In the genomic region with DNA sequence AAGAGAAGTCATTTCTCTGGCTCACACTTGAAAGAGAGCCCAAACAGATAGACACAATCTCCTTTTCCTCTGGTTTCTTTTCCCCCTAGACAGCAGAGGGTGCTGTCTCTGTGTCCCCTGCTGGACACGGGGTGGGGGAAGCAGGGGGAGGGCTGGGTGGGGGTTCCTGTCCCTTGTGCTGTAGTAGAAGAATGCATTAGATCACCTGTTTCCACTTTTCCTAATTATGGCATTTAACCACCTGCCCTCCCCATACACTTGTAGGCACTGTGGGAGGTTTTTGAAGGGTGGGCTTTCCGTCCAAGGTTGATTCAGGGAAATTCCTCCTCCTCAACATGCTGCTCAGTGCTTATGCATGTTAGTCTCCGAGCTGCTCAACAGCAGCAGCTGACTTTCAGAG, we compare ENCODE assay signal across 16 cellular contexts.
DNase-seq lines count a peak whose midpoint lies in the region; ATAC-seq and TF ChIP-seq lines count a peak whose summit lies in the region.
"Had no signal": no experiment of that assay in that cellular context is flagged by ENCODE, and none has a peak within 500 bp of the region (broad histone marks: within the 10 kb centered on the region; RNA-seq: fewer than 3 reads in every experiment).

No MANE protein-coding gene starts in this region.

- H2AFZ ChIP-seq in HCT116 (ENCODE audit: low read depth, low read length, poor library complexity, severe bottlenecking), result no peak overlapping the region

- TF ChIP-seq CTCF in HCT116 (IDR thresholded peaks at IDR 0.05 in 2 of 3, conservative IDR thresholded peaks at IDR 0.05 in 1 of 3; ENCODE audit: borderline replicate concordance in 1 of 3, insufficient read depth in 1 of 3, low read depth in 2 of 3, low read length in 2 of 3) (no peak; a peak in 1 of 6 replicates), WERI-Rb-1 (IDR thresholded peaks at IDR 0.05; ENCODE audit: low read depth, low read length) (peak; percentile 58; the same call in 1 of the 2 replicates), heart left ventricle (IDR thresholded peaks at IDR 0.05) (peak; percentile 23 to 57 (median 42)), omental fat pad (IDR thresholded peaks at IDR 0.05) (no peak)

- peaks cover 40% of the 10 kb centered on the region for H3K36me3 Mint-ChIP-seq in activated T-helper 2 cell treated with anti-CD3 and anti-CD28 coated beads, Interferon-gamma antibody, Interleukin-2, Interleukin-4, amounts not matched to agents 10 μg/mL and 5 μg/mL and 100 μg/mL, durations not matched to agents 14 hours and 24 hours and 36 hours (ENCODE audit: low read depth)

- ATAC-seq in HCT116 (no peak), heart left ventricle (peak; percentile 38 to 92 (median 76)), omental fat pad (ENCODE audit: low FRiP score) (peak; percentile 64), GM21528 (IDR thresholded peaks at IDR 0.05; ENCODE audit: low FRiP score, unreplicated experiment) (no peak)
- ATAC-seq: activated CD8-positive, alpha-beta T cell treated with anti-CD3 and anti-CD28 coated beads for 36 hours had no signal

- DNase-seq in HCT116 (ENCODE audit: low read depth, low spot score) (no peak), WERI-Rb-1 (peak; percentile 23), heart left ventricle (peak in 3 of 5 donors; percentile 39 to 58 (median 47)), omental fat pad (ENCODE audit: low spot score) (no peak), foreskin melanocyte (no peak)
- DNase-seq in activated T-helper 2 cell treated with anti-CD3 and anti-CD28 coated beads, Interferon-gamma antibody, Interleukin-2, Interleukin-4, amounts not matched to agents 10 μg/mL and 5 μg/mL and 100 μg/mL, durations not matched to agents 14 hours and 24 hours and 36 hours (ENCODE audit: low spot score), result no peak
- DNase-seq: activated CD8-positive, alpha-beta T cell treated with anti-CD3 and anti-CD28 coated beads for 36 hours; activated effector memory CD4-positive, alpha-beta T cell treated with Interleukin-2 at 50 U/mL for 16 hours; anterior cingulate cortex; C1 segment of cervical spinal cord; gastrocnemius medialis; KBM-7; naive B cell; NCI-H1105 treated with DMSO at 0.1 percent for 48 hours; stimulated activated CD4-positive, alpha-beta T cell treated with anti-CD3 and anti-CD28 coated beads, Interleukin-2, amount 100 ng/mL, for 48 hours had no signal

- RAD21 ChIA-PET in HCT116 (lab: Charles Lee; ENCODE audit: low non-redundant PET in 1 of 2, low total read pairs in 2 of 2, uncharacterized antibody in 2 of 2, unreplicated experiment in 2 of 2), result no interaction called here

- H3K27ac Mint-ChIP-seq in activated T-helper 2 cell treated with anti-CD3 and anti-CD28 coated beads, Interferon-gamma antibody, Interleukin-2, Interleukin-4, amounts not matched to agents 10 μg/mL and 5 μg/mL and 100 μg/mL, durations not matched to agents 14 hours and 24 hours and 36 hours, result no peak overlapping the region
- H3K27ac Mint-ChIP-seq: activated CD8-positive, alpha-beta T cell treated with anti-CD3 and anti-CD28 coated beads for 36 hours had no signal

- CTCF ChIA-PET in HCT116 (lab: Charles Lee), result no interaction called here

- H3K79me2 ChIP-seq in HCT116 (ENCODE audit: insufficient read depth, low read length), result no peaks in the 10 kb centered on the region

- H4K20me1 ChIP-seq in HCT116 (ENCODE audit: insufficient read depth), result no peaks in the 10 kb centered on the region

- peaks cover 12% of the 10 kb centered on the region for H3K9me3 Mint-ChIP-seq in activated T-helper 2 cell treated with anti-CD3 and anti-CD28 coated beads, Interferon-gamma antibody, Interleukin-2, Interleukin-4, amounts not matched to agents 10 μg/mL and 5 μg/mL and 100 μg/mL, durations not matched to agents 14 hours and 24 hours and 36 hours
- H3K9me3 Mint-ChIP-seq: activated CD8-positive, alpha-beta T cell treated with anti-CD3 and anti-CD28 coated beads for 36 hours; naive B cell had no signal

- H3K4me2 ChIP-seq in HCT116 (ENCODE audit: low read length), result no peak overlapping the region

- H3K36me3 ChIP-seq in HCT116 (ENCODE audit: control insufficient read depth in 1 of 2, insufficient read depth in 2 of 2, low read length in 2 of 2) (peaks cover 0 to 5% of the 10 kb centered on the region in 2 experiments; a peak in 1 of 4 replicates), WERI-Rb-1 (no peaks in the 10 kb centered on the region), heart left ventricle (peaks cover 0 to 18% (median 4%) of the 10 kb centered on the region in 9 donors)

- no peaks in the 10 kb centered on the region for H3K27me3 Mint-ChIP-seq in activated T-helper 2 cell treated with anti-CD3 and anti-CD28 coated beads, Interferon-gamma antibody, Interleukin-2, Interleukin-4, amounts not matched to agents 10 μg/mL and 5 μg/mL and 100 μg/mL, durations not matched to agents 14 hours and 24 hours and 36 hours (ENCODE audit: low read depth)
- H3K27me3 Mint-ChIP-seq: activated CD8-positive, alpha-beta T cell treated with anti-CD3 and anti-CD28 coated beads for 36 hours; naive B cell had no signal

- H3K9me2 ChIP-seq in HCT116 (ENCODE audit: insufficient read depth), result no peaks in the 10 kb centered on the region

- POLR2A ChIA-PET in HCT116 (lab: Charles Lee), result no interaction called here

- H3K4me1 Mint-ChIP-seq in activated T-helper 2 cell treated with anti-CD3 and anti-CD28 coated beads, Interferon-gamma antibody, Interleukin-2, Interleukin-4, amounts not matched to agents 10 μg/mL and 5 μg/mL and 100 μg/mL, durations not matched to agents 14 hours and 24 hours and 36 hours (ENCODE audit: low read depth), result peaks cover 21% of the 10 kb centered on the region
- H3K4me1 Mint-ChIP-seq: naive B cell had no signal

- intact Hi-C loops in HCT116 (cut with micrococcal nuclease), result no loop called here
- intact Hi-C loops in heart left ventricle (cut with DNase I), result loop anchor here in 2 of 10 donors (10.0 kb wide), 2 partner anchors 184 to 204 kb away; a partner anchor contains a TSS
- intact Hi-C loops in activated T-helper 2 cell treated with anti-CD3 and anti-CD28 coated beads, Interferon-gamma antibody, Interleukin-2, Interleukin-4, amounts not matched to agents 10 μg/mL and 5 μg/mL and 100 μg/mL, durations not matched to agents 14 hours and 24 hours and 36 hours (cut with micrococcal nuclease), result loop anchor here (10.0 kb wide), 1 partner anchor 94 kb away; no protein-coding TSS in a partner anchor

- no peak overlapping the region for H3K9ac ChIP-seq in HCT116 (ENCODE audit: low read length)

- 42 to 52% (median 43%) methylated on average over 3 of the region's 3 CpGs for WGBS in heart left ventricle, 4 donors

- H3K27ac ChIP-seq in HCT116 (ENCODE audit: low read depth, low read length), result no peak overlapping the region
- H3K27ac ChIP-seq in WERI-Rb-1, result no peak overlapping the region
- peak overlapping the region in 10 of 12 donors; percentile 10 to 72 (median 60) for H3K27ac ChIP-seq in heart left ventricle

- H3K27me3 ChIP-seq in HCT116 (ENCODE audit: insufficient read depth, low read length) (no peaks in the 10 kb centered on the region), WERI-Rb-1 (ENCODE audit: insufficient read depth, low read depth, severe bottlenecking) (no peaks in the 10 kb centered on the region), heart left ventricle (no peaks in the 10 kb centered on the region)
- H3K27me3 ChIP-seq: gastrocnemius medialis had no signal

- no TSS peak for BruUV-seq in HCT116 (replicated peaks; lab: Mats Ljungman, UMichigan)

- H3K4me3 ChIP-seq in HCT116 (replicated peaks in 1 of 2; ENCODE audit: low read depth in 1 of 2, low read length in 2 of 2) (no peak overlapping the region), WERI-Rb-1 (ENCODE audit: low read depth, low read length) (no peak overlapping the region), heart left ventricle (no peak overlapping the region)
- H3K4me3 ChIP-seq: gastrocnemius medialis had no signal

- no peak for TF ChIP-seq POLR2A in HCT116 (IDR thresholded peaks at IDR 0.05; ENCODE audit: borderline replicate concordance, extremely low read depth, insufficient read depth, insufficient read length)
- TF ChIP-seq POLR2A in heart left ventricle (IDR thresholded peaks at IDR 0.05), result no peak

- no peaks in the 10 kb centered on the region for H3K9me3 ChIP-seq in HCT116 (ENCODE audit: control insufficient read depth in 1 of 2, insufficient read depth in 1 of 2, low read depth in 1 of 2, low read length in 2 of 2)
- no peaks in the 10 kb centered on the region for H3K9me3 ChIP-seq in WERI-Rb-1 (ENCODE audit: severe bottlenecking)
- H3K9me3 ChIP-seq in heart left ventricle, result peaks cover 0 to 10% (median 0%) of the 10 kb centered on the region in 12 donors
- H3K9me3 ChIP-seq: gastrocnemius medialis had no signal

- no peak overlapping the region for H3K4me3 Mint-ChIP-seq in activated T-helper 2 cell treated with anti-CD3 and anti-CD28 coated beads, Interferon-gamma antibody, Interleukin-2, Interleukin-4, amounts not matched to agents 10 μg/mL and 5 μg/mL and 100 μg/mL, durations not matched to agents 14 hours and 24 hours and 36 hours (ENCODE audit: low read depth)
- H3K4me3 Mint-ChIP-seq: activated CD8-positive, alpha-beta T cell treated with anti-CD3 and anti-CD28 coated beads for 36 hours; naive B cell had no signal

- TF ChIP-seq RAD21 in HCT116 (IDR thresholded peaks at IDR 0.05; ENCODE audit: low read depth), result peak; percentile 39; the same call in 1 of the 2 replicates

- H3K4me1 ChIP-seq in HCT116 (ENCODE audit: control insufficient read depth in 1 of 2, insufficient read depth in 2 of 2, low read length in 2 of 2) (no peaks in the 10 kb centered on the region), heart left ventricle (peaks cover 0 to 23% (median 4%) of the 10 kb centered on the region in 12 donors)

TF ChIP-seq in HCT116, 20 proteins besides CTCF, POLR2A, EP300 and RAD21 (continues in another document):
- TF ChIP-seq YY1 (IDR thresholded peaks at IDR 0.05; ENCODE audit: extremely low read depth, insufficient replicate concordance, low read depth, low read length) (no peak), SIN3A (IDR thresholded peaks at IDR 0.05; ENCODE audit: low read depth) (no peak), CEBPB (IDR thresholded peaks at IDR 0.05; ENCODE audit: low read depth) (no peak), EZH2 (IDR thresholded peaks at IDR 0.05) (no peak)
- TF ChIP-seq, protein P1, sequence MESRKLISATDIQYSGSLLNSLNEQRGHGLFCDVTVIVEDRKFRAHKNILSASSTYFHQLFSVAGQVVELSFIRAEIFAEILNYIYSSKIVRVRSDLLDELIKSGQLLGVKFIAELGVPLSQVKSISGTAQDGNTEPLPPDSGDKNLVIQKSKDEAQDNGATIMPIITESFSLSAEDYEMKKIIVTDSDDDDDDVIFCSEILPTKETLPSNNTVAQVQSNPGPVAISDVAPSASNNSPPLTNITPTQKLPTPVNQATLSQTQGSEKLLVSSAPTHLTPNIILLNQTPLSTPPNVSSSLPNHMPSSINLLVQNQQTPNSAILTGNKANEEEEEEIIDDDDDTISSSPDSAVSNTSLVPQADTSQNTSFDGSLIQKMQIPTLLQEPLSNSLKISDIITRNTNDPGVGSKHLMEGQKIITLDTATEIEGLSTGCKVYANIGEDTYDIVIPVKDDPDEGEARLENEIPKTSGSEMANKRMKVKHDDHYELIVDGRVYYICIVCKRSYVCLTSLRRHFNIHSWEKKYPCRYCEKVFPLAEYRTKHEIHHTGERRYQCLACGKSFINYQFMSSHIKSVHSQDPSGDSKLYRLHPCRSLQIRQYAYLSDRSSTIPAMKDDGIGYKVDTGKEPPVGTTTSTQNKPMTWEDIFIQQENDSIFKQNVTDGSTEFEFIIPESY (IDR thresholded peaks at IDR 0.05; ENCODE audit: extremely low read depth, insufficient replicate concordance, low read length), result no peak

Comparison
In these comparisons a context has a peak if more than half of its experiments do, and no peak if none do; other contexts are left out.
1. ATAC-seq: peak in heart left ventricle (4 of 4) and omental fat pad (single experiment); none in HCT116 (single experiment) and GM21528 (single experiment).
2. DNase-seq: peak in WERI-Rb-1 (single experiment) and heart left ventricle (3 of 5); none in HCT116 (single experiment), omental fat pad (single experiment), activated T-helper 2 cell treated with anti-CD3 and anti-CD28 coated beads, Interferon-gamma antibody, Interleukin-2, Interleukin-4, amounts not matched to agents 10 μg/mL and 5 μg/mL and 100 μg/mL, durations not matched to agents 14 hours and 24 hours and 36 hours (single experiment) and foreskin melanocyte (single experiment).
3. H3K27ac ChIP-seq: peak in heart left ventricle (10 of 12); none in HCT116 (single experiment) and WERI-Rb-1 (single experiment).
4. CTCF ChIP-seq: peak in WERI-Rb-1 (single experiment) and heart left ventricle (12 of 12); none in HCT116 (0 of 3) and omental fat pad (0 of 3).